Comparison of ENCODE assay signal across 8 cellular contexts in genomic region chr2:226031078-226031937, GRCh38.
DNase-seq lines count a peak whose midpoint lies in the region; TF ChIP-seq lines count a peak whose summit lies in the region.

No MANE protein-coding gene starts in this region.

- TF ChIP-seq POLR2A in transverse colon (IDR thresholded peaks at IDR 0.05): no peak
- no peak for TF ChIP-seq POLR2A in erythroblast (IDR thresholded peaks at IDR 0.05; ENCODE audit: low read length)

- TF ChIP-seq CTCF in HFF-Myc (IDR thresholded peaks at IDR 0.05; ENCODE audit: low read depth, low read length, missing control alignments) (no peak), transverse colon (IDR thresholded peaks at IDR 0.05) (no peak)

- in situ Hi-C loops in transverse colon (cut with MboI; ENCODE audit: low pct_ligation_motif_present in 1 of 4, low pct_unique_long_range_greater_than_20kb in 1 of 4, low sequenced_read_pairs in 3 of 4): no loop called here

- peak; percentile 38 for DNase-seq in COLO829 (ENCODE audit: low spot score)
- peak; percentile 37 for DNase-seq in HFF-Myc (ENCODE audit: extremely low read depth, low read depth)
- DNase-seq in NCI-H345 (lab: John Stamatoyannopoulos, UW): peak; percentile 80
- no peak for DNase-seq in activated T-helper 2 cell treated with anti-CD3 and anti-CD28 coated beads, Interferon-gamma antibody, Interleukin-2, Interleukin-4, amounts not matched to agents 10 μg/mL and 5 μg/mL and 100 μg/mL, durations not matched to agents 14 hours and 24 hours and 36 hours (ENCODE audit: low spot score)
- DNase-seq in globus pallidus (ENCODE audit: low spot score): peak; percentile 57
- peak; percentile 17 for DNase-seq in transverse colon
- no peak for DNase-seq in erythroblast (lab: John Stamatoyannopoulos, UW)

- peaks cover 24% of the 10 kb centered on the region for H3K4me1 ChIP-seq in neuron (ENCODE audit: insufficient read depth, low read length)
- H3K4me1 ChIP-seq in transverse colon: peaks cover 0 to 15% (median 3%) of the 10 kb centered on the region in 4 donors

- TF ChIP-seq EP300 in transverse colon (IDR thresholded peaks at IDR 0.05; ENCODE audit: low read depth): no peak

- peak overlapping the region; percentile 33 for H3K4me3 Mint-ChIP-seq in activated T-helper 2 cell treated with anti-CD3 and anti-CD28 coated beads, Interferon-gamma antibody, Interleukin-2, Interleukin-4, amounts not matched to agents 10 μg/mL and 5 μg/mL and 100 μg/mL, durations not matched to agents 14 hours and 24 hours and 36 hours (ENCODE audit: low read depth)

- no peaks in the 10 kb centered on the region for H3K9me3 ChIP-seq in neuron (ENCODE audit: low read length)
- no peaks in the 10 kb centered on the region for H3K9me3 ChIP-seq in transverse colon

- intact Hi-C loops in activated T-helper 2 cell treated with anti-CD3 and anti-CD28 coated beads, Interferon-gamma antibody, Interleukin-2, Interleukin-4, amounts not matched to agents 10 μg/mL and 5 μg/mL and 100 μg/mL, durations not matched to agents 14 hours and 24 hours and 36 hours (cut with micrococcal nuclease): no loop called here
- intact Hi-C loops in transverse colon (cut with DNase I; ENCODE audit: low total_unique reads): no loop called here

- no peaks in the 10 kb centered on the region for H3K27me3 ChIP-seq in neuron (ENCODE audit: insufficient read depth, low read length)
- H3K27me3 ChIP-seq in transverse colon: peaks cover 23% of the 10 kb centered on the region

- peak overlapping the region; percentile 17 for H2AFZ ChIP-seq in neuron (ENCODE audit: low read depth, low read length)

- H3K36me3 Mint-ChIP-seq in activated T-helper 2 cell treated with anti-CD3 and anti-CD28 coated beads, Interferon-gamma antibody, Interleukin-2, Interleukin-4, amounts not matched to agents 10 μg/mL and 5 μg/mL and 100 μg/mL, durations not matched to agents 14 hours and 24 hours and 36 hours (ENCODE audit: low read depth): no peaks in the 10 kb centered on the region

- H3K36me3 ChIP-seq in neuron (ENCODE audit: insufficient read depth, low read length): no peaks in the 10 kb centered on the region
- no peaks in the 10 kb centered on the region for H3K36me3 ChIP-seq in transverse colon

- H3K27ac Mint-ChIP-seq in activated T-helper 2 cell treated with anti-CD3 and anti-CD28 coated beads, Interferon-gamma antibody, Interleukin-2, Interleukin-4, amounts not matched to agents 10 μg/mL and 5 μg/mL and 100 μg/mL, durations not matched to agents 14 hours and 24 hours and 36 hours: no peak overlapping the region

- H3K27me3 Mint-ChIP-seq in activated T-helper 2 cell treated with anti-CD3 and anti-CD28 coated beads, Interferon-gamma antibody, Interleukin-2, Interleukin-4, amounts not matched to agents 10 μg/mL and 5 μg/mL and 100 μg/mL, durations not matched to agents 14 hours and 24 hours and 36 hours (ENCODE audit: low read depth): peaks cover 39% of the 10 kb centered on the region

- WGBS in transverse colon (ENCODE audit: low coverage in 1 of 2), 2 donors: 0 to 5% methylated on average over 3 to 33 of the region's 33 CpGs

- H3K4me1 Mint-ChIP-seq in activated T-helper 2 cell treated with anti-CD3 and anti-CD28 coated beads, Interferon-gamma antibody, Interleukin-2, Interleukin-4, amounts not matched to agents 10 μg/mL and 5 μg/mL and 100 μg/mL, durations not matched to agents 14 hours and 24 hours and 36 hours (ENCODE audit: low read depth): peaks cover 12% of the 10 kb centered on the region

- no peaks in the 10 kb centered on the region for H3K9me3 Mint-ChIP-seq in activated T-helper 2 cell treated with anti-CD3 and anti-CD28 coated beads, Interferon-gamma antibody, Interleukin-2, Interleukin-4, amounts not matched to agents 10 μg/mL and 5 μg/mL and 100 μg/mL, durations not matched to agents 14 hours and 24 hours and 36 hours

- peak overlapping the region in 3 of 4 donors; percentile 4 to 46 (median 7) for H3K27ac ChIP-seq in transverse colon

- H3K4me3 ChIP-seq in HFF-Myc (replicated peaks; ENCODE audit: low read depth, low read length): peak overlapping the region; percentile 48
- peak overlapping the region; percentile 45 for H3K4me3 ChIP-seq in neuron (ENCODE audit: low read length)
- peak overlapping the region; percentile 11 to 48 (median 30) for H3K4me3 ChIP-seq in transverse colon

Comparison
In these comparisons a context has a peak if more than half of its experiments do, and no peak if none do; other contexts are left out.
1. DNase-seq: peak in COLO829 (single experiment), HFF-Myc (single experiment), NCI-H345 (single experiment), globus pallidus (single experiment) and transverse colon (single experiment); none in activated T-helper 2 cell treated with anti-CD3 and anti-CD28 coated beads, Interferon-gamma antibody, Interleukin-2, Interleukin-4, amounts not matched to agents 10 μg/mL and 5 μg/mL and 100 μg/mL, durations not matched to agents 14 hours and 24 hours and 36 hours (single experiment) and erythroblast (0 of 2).
2. Peak in every context shown above with its lines, with median percentiles within 50 percentile points of each other: H3K4me3 ChIP-seq.